In the genomic region with DNA sequence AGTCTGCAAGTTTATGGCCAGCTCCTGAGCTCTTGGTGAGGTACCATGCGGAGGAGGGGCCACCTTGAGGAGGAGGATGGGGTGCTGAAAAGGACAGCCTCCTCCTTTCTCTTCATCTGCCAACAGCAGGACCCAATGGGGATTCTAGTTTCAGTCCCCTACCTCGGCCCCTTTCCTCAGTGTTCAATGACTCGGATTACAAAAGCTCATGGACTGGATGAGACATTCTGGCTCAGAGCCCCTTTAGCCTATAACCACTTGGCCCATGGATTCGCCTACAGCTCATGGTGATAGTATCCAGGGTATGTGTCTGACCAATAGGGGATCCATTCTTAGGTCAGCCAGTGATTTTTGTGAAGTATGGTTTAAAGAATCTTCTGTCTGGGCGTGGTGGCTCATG, we compare ENCODE assay signal across 30 cellular contexts. TPM values are rescaled to one million over a fixed set of nuclear protein-coding genes. Genes with fewer than 3 reads are reported as not detected.
A peak's percentile ranks its signal among the peaks of the same experiment; 100 is the strongest.
DNase-seq lines count a peak whose midpoint lies in the region; ATAC-seq, FAIRE-seq and TF ChIP-seq lines count a peak whose summit lies in the region.
"Had no signal": no experiment of that assay in that cellular context is flagged by ENCODE, and none has a peak within 500 bp of the region (broad histone marks: within the 10 kb centered on the region; RNA-seq: fewer than 3 reads in every experiment).

No MANE protein-coding gene starts in this region.

- no peaks in the 10 kb centered on the region for H4K20me1 ChIP-seq in GM23248 (ENCODE audit: insufficient read depth)

- no peak overlapping the region for H3K4me3 Mint-ChIP-seq in WTC11
- H3K4me3 Mint-ChIP-seq: activated naive CD8-positive, alpha-beta T cell treated with anti-CD3 and anti-CD28 coated beads, Interleukin-2, amount 10 ng/mL, durations not matched to agents 7 days and 5 days; immature natural killer cell; nephron; T-helper 17 cell had no signal

- H3K79me2 ChIP-seq in GM23248 (ENCODE audit: insufficient read depth), result no peaks in the 10 kb centered on the region

- DNase-seq in AG08396 (ENCODE audit: low spot score) (peak; percentile 54), GM23248 (peak; percentile 93), WTC11 (ENCODE audit: low spot score) (no peak), fibroblast of peridontal ligament (ENCODE audit: extremely low read depth) (peak; percentile 14), retina (no peak), GM19239 (ENCODE audit: insufficient read length, low spot score) (no peak)
- DNase-seq: activated effector memory CD4-positive, alpha-beta T cell treated with Interleukin-2 at 50 U/mL for 16 hours; activated naive CD8-positive, alpha-beta T cell treated with anti-CD3 and anti-CD28 coated beads, Interleukin-2, amount 10 ng/mL, durations not matched to agents 7 days and 5 days; body of pancreas; immature natural killer cell; left ventricle myocardium superior; NCI-H1436; NCI-H2107; NCI-H510A treated with DMSO at 0.1 percent for 48 hours; sigmoid colon; T-helper 17 cell; testis; uterus had no signal

- peak overlapping the region; percentile 14 for H3K4me2 ChIP-seq in GM23248 (ENCODE audit: unreplicated experiment)

- no peak overlapping the region for H3K9ac ChIP-seq in GM23248

- POLR2A ChIA-PET in WTC11 (lab: Charles Lee), result no interaction called here

- H3K27ac ChIP-seq in GM23248, result peak overlapping the region; percentile 42; the same call in 1 of the 2 replicates
- H3K27ac ChIP-seq: body of pancreas, C4-2B, coronary artery, HL-60, sigmoid colon, testis, uterus had no signal

- ATAC-seq in WTC11, result peak; percentile 25; the same call in 1 of the 2 replicates
- ATAC-seq in HG02798 (IDR thresholded peaks at IDR 0.05; ENCODE audit: poor library complexity, unreplicated experiment), result no peak
- no peak for ATAC-seq in GM21723 (IDR thresholded peaks at IDR 0.05; ENCODE audit: unreplicated experiment)
- ATAC-seq: body of pancreas, left ventricle myocardium superior, T-helper 17 cell had no signal

- no peaks in the 10 kb centered on the region for H3K27me3 Mint-ChIP-seq in WTC11 (ENCODE audit: low read depth)
- H3K27me3 Mint-ChIP-seq: activated naive CD8-positive, alpha-beta T cell treated with anti-CD3 and anti-CD28 coated beads, Interleukin-2, amount 10 ng/mL, durations not matched to agents 7 days and 5 days; IgD-negative memory B cell; T-helper 17 cell had no signal

- no peak overlapping the region for H3K27ac Mint-ChIP-seq in WTC11
- H3K27ac Mint-ChIP-seq: activated naive CD8-positive, alpha-beta T cell treated with anti-CD3 and anti-CD28 coated beads, Interleukin-2, amount 10 ng/mL, durations not matched to agents 7 days and 5 days; nephron; T-helper 17 cell had no signal

- CTCF ChIA-PET in WTC11 (lab: Charles Lee), result interaction anchor here (0.6 to 2.2 kb wide), 5 partner anchors 13 to 46 kb away, joined by 3 to 13 read pairs (median 6); no protein-coding TSS in a partner anchor

- in situ Hi-C loops in GM23248 (cut with MboI), result no loop called here

- H3K36me3 Mint-ChIP-seq in WTC11, result no peaks in the 10 kb centered on the region

- H2AFZ ChIP-seq in GM23248, result no peak overlapping the region

- no peaks in the 10 kb centered on the region for H3K27me3 ChIP-seq in GM23248 (replicated peaks; ENCODE audit: insufficient read depth)
- H3K27me3 ChIP-seq: body of pancreas, testis, uterus had no signal

- no peak overlapping the region for H3K4me3 ChIP-seq in GM23248
- H3K4me3 ChIP-seq: body of pancreas, coronary artery, sigmoid colon, testis, uterus had no signal

- H3K9me2 ChIP-seq in GM23248 (ENCODE audit: insufficient read depth), result no peaks in the 10 kb centered on the region

- TF ChIP-seq CTCF in WTC11 (IDR thresholded peaks at IDR 0.05), result no peak

- FAIRE-seq in GM19239 (lab: Jason Lieb, UNC), result no peak
- FAIRE-seq: D721Med, H54, RCC 7860 had no signal

- H3K4me1 Mint-ChIP-seq in WTC11, result peaks cover 33% of the 10 kb centered on the region

- 37 to 41% methylated on average over 5 of the region's 5 CpGs for WGBS in GM23248 (ENCODE audit: low coverage in 1 of 2, low lambda C conversion rate in 2 of 2, missing lambda C conversion rate in 2 of 2), 2 experiments

- H3K4me1 ChIP-seq in GM23248 (ENCODE audit: insufficient read depth), result peaks cover 12% of the 10 kb centered on the region; the same call in 1 of the 2 replicates
- H3K4me1 ChIP-seq: body of pancreas, sigmoid colon, uterus had no signal

- H3K9me3 ChIP-seq in GM23248 (ENCODE audit: low read depth), result no peaks in the 10 kb centered on the region
- H3K9me3 ChIP-seq: body of pancreas, sigmoid colon, testis, uterus had no signal

- H3K9me3 Mint-ChIP-seq in WTC11, result no peaks in the 10 kb centered on the region
- H3K9me3 Mint-ChIP-seq: activated naive CD8-positive, alpha-beta T cell treated with anti-CD3 and anti-CD28 coated beads, Interleukin-2, amount 10 ng/mL, durations not matched to agents 7 days and 5 days; IgD-negative memory B cell; immature natural killer cell; nephron had no signal

- H3K36me3 ChIP-seq in GM23248 (ENCODE audit: low read depth), result no peaks in the 10 kb centered on the region
- H3K36me3 ChIP-seq: sigmoid colon, uterus had no signal

- no peaks in the 10 kb centered on the region for H3F3A ChIP-seq in GM23248 (ENCODE audit: insufficient read depth)

TF ChIP-seq in WTC11, 78 proteins besides CTCF, POLR2A, EP300 and RAD21 (continues in another document):
- no peak for TF ChIP-seq ZNF219 (CRISPR knock-in tag; IDR thresholded peaks at IDR 0.05; ENCODE audit: borderline replicate concordance)
- no peak for TF ChIP-seq ZNF671 (CRISPR knock-in tag; IDR thresholded peaks at IDR 0.05)
- TF ChIP-seq, protein P1, sequence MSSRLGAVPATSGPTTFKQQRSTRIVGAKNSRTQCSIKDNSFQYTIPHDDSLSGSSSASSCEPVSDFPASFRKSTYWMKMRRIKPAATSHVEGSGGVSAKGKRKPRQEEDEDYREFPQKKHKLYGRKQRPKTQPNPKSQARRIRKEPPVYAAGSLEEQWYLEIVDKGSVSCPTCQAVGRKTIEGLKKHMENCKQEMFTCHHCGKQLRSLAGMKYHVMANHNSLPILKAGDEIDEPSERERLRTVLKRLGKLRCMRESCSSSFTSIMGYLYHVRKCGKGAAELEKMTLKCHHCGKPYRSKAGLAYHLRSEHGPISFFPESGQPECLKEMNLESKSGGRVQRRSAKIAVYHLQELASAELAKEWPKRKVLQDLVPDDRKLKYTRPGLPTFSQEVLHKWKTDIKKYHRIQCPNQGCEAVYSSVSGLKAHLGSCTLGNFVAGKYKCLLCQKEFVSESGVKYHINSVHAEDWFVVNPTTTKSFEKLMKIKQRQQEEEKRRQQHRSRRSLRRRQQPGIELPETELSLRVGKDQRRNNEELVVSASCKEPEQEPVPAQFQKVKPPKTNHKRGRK (CRISPR knock-in tag; IDR thresholded peaks at IDR 0.05; ENCODE audit: borderline replicate concordance), result no peak
- TF ChIP-seq MYBL2 (CRISPR knock-in tag; IDR thresholded peaks at IDR 0.05), result no peak
- TF ChIP-seq ZNF121 (CRISPR knock-in tag; IDR thresholded peaks at IDR 0.05), result no peak
- no peak for TF ChIP-seq NFATC4 (CRISPR knock-in tag; IDR thresholded peaks at IDR 0.05)
- TF ChIP-seq, protein P2, sequence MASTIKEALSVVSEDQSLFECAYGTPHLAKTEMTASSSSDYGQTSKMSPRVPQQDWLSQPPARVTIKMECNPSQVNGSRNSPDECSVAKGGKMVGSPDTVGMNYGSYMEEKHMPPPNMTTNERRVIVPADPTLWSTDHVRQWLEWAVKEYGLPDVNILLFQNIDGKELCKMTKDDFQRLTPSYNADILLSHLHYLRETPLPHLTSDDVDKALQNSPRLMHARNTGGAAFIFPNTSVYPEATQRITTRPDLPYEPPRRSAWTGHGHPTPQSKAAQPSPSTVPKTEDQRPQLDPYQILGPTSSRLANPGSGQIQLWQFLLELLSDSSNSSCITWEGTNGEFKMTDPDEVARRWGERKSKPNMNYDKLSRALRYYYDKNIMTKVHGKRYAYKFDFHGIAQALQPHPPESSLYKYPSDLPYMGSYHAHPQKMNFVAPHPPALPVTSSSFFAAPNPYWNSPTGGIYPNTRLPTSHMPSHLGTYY (CRISPR knock-in tag; IDR thresholded peaks at IDR 0.05), result no peak
- TF ChIP-seq, protein P3, sequence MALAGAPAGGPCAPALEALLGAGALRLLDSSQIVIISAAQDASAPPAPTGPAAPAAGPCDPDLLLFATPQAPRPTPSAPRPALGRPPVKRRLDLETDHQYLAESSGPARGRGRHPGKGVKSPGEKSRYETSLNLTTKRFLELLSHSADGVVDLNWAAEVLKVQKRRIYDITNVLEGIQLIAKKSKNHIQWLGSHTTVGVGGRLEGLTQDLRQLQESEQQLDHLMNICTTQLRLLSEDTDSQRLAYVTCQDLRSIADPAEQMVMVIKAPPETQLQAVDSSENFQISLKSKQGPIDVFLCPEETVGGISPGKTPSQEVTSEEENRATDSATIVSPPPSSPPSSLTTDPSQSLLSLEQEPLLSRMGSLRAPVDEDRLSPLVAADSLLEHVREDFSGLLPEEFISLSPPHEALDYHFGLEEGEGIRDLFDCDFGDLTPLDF (CRISPR knock-in tag; IDR thresholded peaks at IDR 0.05), result no peak
- TF ChIP-seq, protein P4, sequence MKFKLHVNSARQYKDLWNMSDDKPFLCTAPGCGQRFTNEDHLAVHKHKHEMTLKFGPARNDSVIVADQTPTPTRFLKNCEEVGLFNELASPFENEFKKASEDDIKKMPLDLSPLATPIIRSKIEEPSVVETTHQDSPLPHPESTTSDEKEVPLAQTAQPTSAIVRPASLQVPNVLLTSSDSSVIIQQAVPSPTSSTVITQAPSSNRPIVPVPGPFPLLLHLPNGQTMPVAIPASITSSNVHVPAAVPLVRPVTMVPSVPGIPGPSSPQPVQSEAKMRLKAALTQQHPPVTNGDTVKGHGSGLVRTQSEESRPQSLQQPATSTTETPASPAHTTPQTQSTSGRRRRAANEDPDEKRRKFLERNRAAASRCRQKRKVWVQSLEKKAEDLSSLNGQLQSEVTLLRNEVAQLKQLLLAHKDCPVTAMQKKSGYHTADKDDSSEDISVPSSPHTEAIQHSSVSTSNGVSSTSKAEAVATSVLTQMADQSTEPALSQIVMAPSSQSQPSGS (CRISPR knock-in tag; IDR thresholded peaks at IDR 0.05; ENCODE audit: borderline replicate concordance, low read depth), result no peak

RNA-seq across cellular contexts. Expression of a gene that starts 8.5 kb away (rescaled TPM):
- under 0.01 and 0.43 TPM in 2 replicates for total RNA-seq in GM23248 (2014; rRNA removed; shearing (Covaris generic))
- polyA plus RNA-seq in GM23248 (2016; fragmentation: Nextera tagmentation; extraction: Ambion mirVana), result 0.46 and 0.63 TPM in 2 replicates
- total RNA-seq in WTC11 (2021), result 0.15 to 0.23 TPM (median 0.21 TPM) in 3 replicates
- total RNA-seq: fibroblast of villous mesenchyme, MCF 10A had no signal

Comparison
In these comparisons a context has a peak if more than half of its experiments do, and no peak if none do; other contexts are left out.
1. DNase-seq: peak in AG08396 (single experiment), GM23248 (single experiment) and fibroblast of peridontal ligament (single experiment); none in WTC11 (single experiment), retina (single experiment) and GM19239 (single experiment).